In the genomic region with DNA sequence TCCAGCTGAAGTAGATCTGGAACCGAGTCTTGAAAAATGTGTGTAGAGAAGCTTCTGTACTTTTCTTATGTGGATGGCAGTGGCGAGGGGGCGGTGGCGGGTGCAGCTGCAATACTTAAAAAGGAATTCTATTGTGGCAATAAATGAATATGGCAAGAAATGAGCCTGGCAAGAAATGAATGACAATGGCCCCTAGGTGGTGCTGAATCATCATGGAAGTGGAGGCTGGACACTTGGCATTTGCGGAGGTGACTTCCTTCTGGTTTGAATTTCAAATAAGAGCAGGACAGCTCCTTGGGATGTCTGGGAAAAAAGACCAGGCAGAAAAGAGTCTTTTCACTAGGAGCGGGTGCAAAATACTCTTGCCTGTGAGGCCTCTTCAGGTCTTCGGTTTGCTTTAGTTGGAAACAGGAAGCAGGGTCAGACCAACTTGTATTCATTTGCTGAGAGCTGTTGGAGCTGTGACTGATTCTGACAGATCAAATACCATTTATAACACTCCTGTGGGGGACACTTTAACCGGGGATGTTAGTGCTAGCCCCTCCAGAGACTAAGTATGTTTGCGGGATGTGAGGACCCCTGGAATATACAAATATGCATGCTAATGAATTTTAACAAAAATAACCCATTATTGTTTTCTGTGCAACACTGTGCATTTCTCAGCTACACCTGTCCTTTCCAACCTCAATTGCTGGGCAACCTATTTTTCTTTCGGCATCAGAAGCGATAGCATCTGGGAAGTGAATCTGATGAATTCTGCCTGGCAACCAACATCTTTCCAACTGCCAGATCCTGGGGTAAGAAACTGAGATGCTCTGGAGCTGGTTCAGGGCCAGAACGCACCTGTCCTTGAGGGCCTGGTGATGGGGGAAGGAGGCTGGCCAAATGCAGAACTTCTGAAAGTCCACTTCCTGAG, we compare ENCODE assay signal across 8 cellular contexts. TPM values are rescaled to one million over a fixed set of nuclear protein-coding genes. Genes with fewer than 3 reads are reported as not detected.
DNase-seq lines count a peak whose midpoint lies in the region; ATAC-seq, FAIRE-seq and TF ChIP-seq lines count a peak whose summit lies in the region.

No MANE protein-coding gene starts in this region.

- POLR2A ChIA-PET in A549 (lab: Yijun Ruan, JAX), result no interaction called here
- POLR2A ChIA-PET in activated CD4-positive, alpha-beta T cell treated with anti-CD3 and anti-CD28 coated beads, Interleukin-2, amount 10 ng/mL, durations not matched to agents 7 days and 5 days (lab: Charles Lee), result no interaction called here

- H3K27me3 Mint-ChIP-seq in activated CD4-positive, alpha-beta T cell treated with anti-CD3 and anti-CD28 coated beads, Interleukin-2, amount 10 ng/mL, durations not matched to agents 7 days and 5 days, result no peaks in the 10 kb centered on the region
- H3K27me3 Mint-ChIP-seq in memory B cell, result no peaks in the 10 kb centered on the region

- peak overlapping the region; percentile 51 for H3K4me3 Mint-ChIP-seq in activated CD4-positive, alpha-beta T cell treated with anti-CD3 and anti-CD28 coated beads, Interleukin-2, amount 10 ng/mL, durations not matched to agents 7 days and 5 days
- H3K4me3 Mint-ChIP-seq in memory B cell, result peak overlapping the region; percentile 59

- H3K27ac Mint-ChIP-seq in activated CD4-positive, alpha-beta T cell treated with anti-CD3 and anti-CD28 coated beads, Interleukin-2, amount 10 ng/mL, durations not matched to agents 7 days and 5 days, result peak overlapping the region; percentile 83
- H3K27ac Mint-ChIP-seq in memory B cell, result no peak overlapping the region

- FAIRE-seq in A549 (lab: Jason Lieb, UNC), result no peak

- TF ChIP-seq POLR2A in A549 (IDR thresholded peaks at IDR 0.05; ENCODE audit: low read length), result no peak

- peaks cover 33% of the 10 kb centered on the region for H3K4me1 Mint-ChIP-seq in activated CD4-positive, alpha-beta T cell treated with anti-CD3 and anti-CD28 coated beads, Interleukin-2, amount 10 ng/mL, durations not matched to agents 7 days and 5 days
- H3K4me1 Mint-ChIP-seq in memory B cell, result peaks cover 10% of the 10 kb centered on the region

- DNase-seq in A549 (ENCODE audit: low read depth in 1 of 2, low spot score in 1 of 2) (peak; percentile 38 to 72), GM13976 (ENCODE audit: low spot score) (peak; percentile 39), NCI-H345 (lab: John Stamatoyannopoulos, UW) (peak; percentile 47), memory B cell (ENCODE audit: low spot score in 2 of 2) (peak; percentile 18 to 28)
- peak; percentile 63 for DNase-seq in activated CD4-positive, alpha-beta T cell treated with anti-CD3 and anti-CD28 coated beads, Interleukin-2, amount 10 ng/mL, durations not matched to agents 7 days and 5 days
- peak; percentile 22 for DNase-seq in effector CD8-positive, alpha-beta T cell (lab: John Stamatoyannopoulos, UW)
- peak; percentile 42 for DNase-seq in stimulated activated naive CD8-positive, alpha-beta T cell treated with anti-CD3 and anti-CD28 coated beads, Interleukin-15, Interleukin-2, amounts not matched to agents 100 U/mL and 50 U/mL, for 24 hours

- in situ Hi-C loops in GM13976 (cut with MboI; ENCODE audit: low sequenced_read_pairs, unreplicated experiment), result no loop called here

- TF ChIP-seq RAD21 in A549 (conservative IDR thresholded peaks at IDR 0.05 in 1 of 2, IDR thresholded peaks at IDR 0.05 in 1 of 2), result peak; percentile 93

- WGBS in A549 (ENCODE audit: missing lambda C conversion rate), result 41% methylated on average over 12 of the region's 12 CpGs

- TF ChIP-seq EP300 in A549 (IDR thresholded peaks at IDR 0.05), result no peak

- H3K4me2 ChIP-seq in A549, result no peak overlapping the region

- no peaks in the 10 kb centered on the region for H3K9me3 Mint-ChIP-seq in activated CD4-positive, alpha-beta T cell treated with anti-CD3 and anti-CD28 coated beads, Interleukin-2, amount 10 ng/mL, durations not matched to agents 7 days and 5 days
- no peaks in the 10 kb centered on the region for H3K9me3 Mint-ChIP-seq in memory B cell

- no peak overlapping the region for H3K27ac ChIP-seq in A549

- ATAC-seq in A549, result peak; percentile 83 to 90
- ATAC-seq in HG03159 (IDR thresholded peaks at IDR 0.05; ENCODE audit: unreplicated experiment), result peak; percentile 61
- ATAC-seq in memory B cell (ENCODE audit: low read depth), result peak; percentile 52
- ATAC-seq in stimulated activated naive CD8-positive, alpha-beta T cell treated with anti-CD3 and anti-CD28 coated beads, Interleukin-15, Interleukin-2, amounts not matched to agents 100 U/mL and 50 U/mL, for 24 hours, result no peak

- H3K36me3 Mint-ChIP-seq in activated CD4-positive, alpha-beta T cell treated with anti-CD3 and anti-CD28 coated beads, Interleukin-2, amount 10 ng/mL, durations not matched to agents 7 days and 5 days (ENCODE audit: low read depth), result no peaks in the 10 kb centered on the region
- H3K36me3 Mint-ChIP-seq in memory B cell, result peaks cover 1% of the 10 kb centered on the region

- CTCF ChIA-PET in A549 (lab: Yijun Ruan, JAX), result interaction anchor here (0.5 to 4.3 kb wide), 49 partner anchors 9 to 1286 kb away, joined by 3 to 44 read pairs (median 4); a partner anchor contains a TSS
- CTCF ChIA-PET in activated CD4-positive, alpha-beta T cell treated with anti-CD3 and anti-CD28 coated beads, Interleukin-2, amount 10 ng/mL, durations not matched to agents 7 days and 5 days (lab: Charles Lee), result interaction anchor here (0.6 to 2.4 kb wide), 14 partner anchors 10 to 701 kb away, joined by 3 to 6 read pairs (median 3); no protein-coding TSS in a partner anchor

- no peaks in the 10 kb centered on the region for H3K9me3 ChIP-seq in A549

- TF ChIP-seq CTCF in A549 (IDR thresholded peaks at IDR 0.05), result peak; percentile 86
- TF ChIP-seq CTCF in GM13976 (IDR thresholded peaks at IDR 0.05; ENCODE audit: borderline replicate concordance, control extremely low read depth, extremely low read depth, insufficient read depth, missing control alignments), result peak; percentile 63

- no peaks in the 10 kb centered on the region for H3K4me1 ChIP-seq in A549

- no peak overlapping the region for H3K4me3 ChIP-seq in A549

TF ChIP-seq in A549, 52 proteins besides CTCF, POLR2A, EP300 and RAD21:
- TF ChIP-seq ZFP36 (IDR thresholded peaks at IDR 0.05; ENCODE audit: borderline replicate concordance, partially characterized antibody), result no peak
- no peak for TF ChIP-seq NPAS2 (CRISPR knock-in tag; IDR thresholded peaks at IDR 0.05; ENCODE audit: borderline replicate concordance)
- no peak for TF ChIP-seq POLR2AphosphoS2 (conservative IDR thresholded peaks at IDR 0.05; ENCODE audit: low read length)
- TF ChIP-seq SMC3 (IDR thresholded peaks at IDR 0.05), result peak; percentile 81

RNA-seq across cellular contexts. Expression of a gene that starts 35.4 kb away (rescaled TPM):
- 56.9 and 60.1 TPM in 2 replicates for polyA plus RNA-seq in A549 (2011; rRNA removed)
- polyA plus RNA-seq in A549 (2012; cell fraction: cytosol; rRNA removed), result 16.4 and 20.3 TPM in 2 replicates
- polyA plus RNA-seq in A549 (2012; cell fraction: nucleus; rRNA removed), result 22.6 and 26.0 TPM in 2 replicates
- 35.5 to 39.1 TPM (median 37.6 TPM) in 3 replicates for polyA plus RNA-seq in A549 (2017; fragmentation: RNase III; extraction: RNeasy Plus Mini Kit Qiagen cat#74134 plus additional on column Dnase treatment)
- 30.2 and 37.6 TPM in 2 replicates for polyA minus RNA-seq in A549 (2011; rRNA and poly(A)+ RNA removed)
- 10 to 100 TPM; 19.3 TPM for total RNA-seq in activated CD4-positive, alpha-beta T cell treated with anti-CD3 and anti-CD28 coated beads, Interleukin-2, amount 10 ng/mL, durations not matched to agents 7 days and 5 days

RNA-seq across cellular contexts. Expression of a gene that starts 35.6 kb away (rescaled TPM):
- polyA plus RNA-seq in A549 (2011; rRNA removed) (1.3 and 2.8 TPM in 2 replicates), A549 (2017; fragmentation: RNase III; extraction: RNeasy Plus Mini Kit Qiagen cat#74134 plus additional on column Dnase treatment) (3.1 to 4.0 TPM (median 3.2 TPM) in 3 replicates)
- polyA plus RNA-seq in A549 (2012; cell fraction: cytosol; rRNA removed), result 0.83 and 0.91 TPM in 2 replicates
- 0.58 and 0.67 TPM in 2 replicates for polyA plus RNA-seq in A549 (2012; cell fraction: nucleus; rRNA removed)
- 1.5 and 2.6 TPM in 2 replicates for polyA minus RNA-seq in A549 (2011; rRNA and poly(A)+ RNA removed)
- under 1 TPM; 0.40 to 0.50 TPM for total RNA-seq in activated CD4-positive, alpha-beta T cell treated with anti-CD3 and anti-CD28 coated beads, Interleukin-2, amount 10 ng/mL, durations not matched to agents 7 days and 5 days
